8 cellular contexts compared by ENCODE assay signal in genomic region chr2:235055891-235056516, GRCh38.
DNase-seq lines count a peak whose midpoint lies in the region; ATAC-seq and TF ChIP-seq lines count a peak whose summit lies in the region.

No MANE protein-coding gene starts in this region.

- POLR2A ChIA-PET in CD4-positive, alpha-beta memory T cell (lab: Charles Lee; ENCODE audit: partially characterized antibody) = no interaction called here

- H3K36me3 ChIP-seq in CD4-positive, alpha-beta memory T cell (ENCODE audit: insufficient read depth, low read length) = no peaks in the 10 kb centered on the region

- CTCF ChIA-PET in CD4-positive, alpha-beta memory T cell (lab: Charles Lee; ENCODE audit: partially characterized antibody) = no interaction called here

- TF ChIP-seq CTCF in NB4 (IDR thresholded peaks at IDR 0.05; ENCODE audit: low read depth, low read length) = peak; percentile 49

- DNase-seq in D341Med (ENCODE audit: low spot score) (peak; percentile 66), NB4 (ENCODE audit: low read depth) (peak; percentile 25), cerebellar cortex (ENCODE audit: low spot score) (peak; percentile 44), mesenteric fat pad (ENCODE audit: low spot score) (peak; percentile 62), globus pallidus (ENCODE audit: low spot score) (no peak)
- no peak for DNase-seq in CD4-positive, alpha-beta memory T cell

- no peaks in the 10 kb centered on the region for H3K4me1 ChIP-seq in CD4-positive, alpha-beta memory T cell (ENCODE audit: insufficient read depth, low read length)

- H3K27me3 Mint-ChIP-seq in CD4-positive, alpha-beta memory T cell = peaks cover 9 to 18% of the 10 kb centered on the region in 2 donors

- H3K4me3 Mint-ChIP-seq in CD4-positive, alpha-beta memory T cell = no peak overlapping the region

- intact Hi-C loops in CD4-positive, alpha-beta memory T cell (cut with micrococcal nuclease) = no loop called here

- H3K4me1 Mint-ChIP-seq in CD4-positive, alpha-beta memory T cell = peaks cover 0 to 2% (median under 1%) of the 10 kb centered on the region in 4 donors

- TF ChIP-seq POLR2A in NB4 (IDR thresholded peaks at IDR 0.05; ENCODE audit: extremely low read depth, insufficient read length) = no peak

- ATAC-seq in GM21447 (IDR thresholded peaks at IDR 0.05; ENCODE audit: unreplicated experiment) (no peak), HG03432 (IDR thresholded peaks at IDR 0.05; ENCODE audit: unreplicated experiment) (no peak)

- peaks cover 0 to 5% (median 1%) of the 10 kb centered on the region in 8 donors for H3K9me3 Mint-ChIP-seq in CD4-positive, alpha-beta memory T cell

- no peaks in the 10 kb centered on the region for H3K9me3 ChIP-seq in CD4-positive, alpha-beta memory T cell (ENCODE audit: control insufficient read depth in 1 of 2, low read length in 2 of 2)

- H3K27ac ChIP-seq in CD4-positive, alpha-beta memory T cell (ENCODE audit: low read depth, low read length) = no peak overlapping the region

- no peaks in the 10 kb centered on the region for H3K27me3 ChIP-seq in CD4-positive, alpha-beta memory T cell (ENCODE audit: insufficient read depth, low read length)

- H3K36me3 Mint-ChIP-seq in CD4-positive, alpha-beta memory T cell = no peaks in the 10 kb centered on the region

- H3K27ac Mint-ChIP-seq in CD4-positive, alpha-beta memory T cell = no peak overlapping the region

- H3K4me3 ChIP-seq in NB4 (ENCODE audit: low read depth, low read length) = no peak overlapping the region
- no peak overlapping the region for H3K4me3 ChIP-seq in CD4-positive, alpha-beta memory T cell (ENCODE audit: low read length in 2 of 2)

Comparison
In these comparisons a context has a peak if more than half of its experiments do, and no peak if none do; other contexts are left out.
1. DNase-seq: peak in D341Med (single experiment), NB4 (single experiment), cerebellar cortex (single experiment) and mesenteric fat pad (single experiment); none in globus pallidus (single experiment) and CD4-positive, alpha-beta memory T cell (0 of 5).